ENCODE assay signal across 8 cellular contexts in the genomic region with DNA sequence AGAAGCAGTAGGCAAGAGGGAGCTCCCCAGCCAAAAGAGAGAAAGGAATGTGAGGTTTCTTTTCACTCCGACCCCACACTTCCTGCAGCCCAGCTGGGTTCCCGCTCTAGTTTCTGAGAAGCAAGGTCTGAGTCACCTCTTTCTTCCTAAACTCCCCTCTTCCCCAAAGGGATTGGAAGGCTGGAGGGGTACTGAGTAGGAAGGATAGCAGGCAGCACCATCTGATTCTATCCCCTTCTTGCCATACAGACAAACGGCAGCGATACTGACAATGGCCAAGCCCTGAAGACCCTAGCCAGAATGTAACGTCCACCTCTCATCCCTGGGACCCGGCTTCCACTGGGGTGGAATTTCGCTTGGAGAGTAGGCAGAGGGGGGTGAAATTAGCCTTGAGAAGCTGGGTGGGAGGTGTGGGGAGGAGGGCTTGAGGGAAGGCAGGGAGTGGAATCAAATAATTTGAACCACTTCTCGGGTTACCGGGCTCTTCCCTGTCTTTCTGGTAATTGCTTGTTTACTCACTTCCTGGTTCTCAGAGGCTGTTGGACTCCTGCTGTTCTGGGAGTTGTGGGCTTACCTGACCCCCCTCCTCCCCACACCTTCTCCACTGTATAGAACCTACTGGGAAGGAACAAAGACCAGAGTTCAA. TPM values are rescaled to one million over a fixed set of nuclear protein-coding genes. Genes with fewer than 3 reads are reported as not detected.
DNase-seq lines count a peak whose midpoint lies in the region; ATAC-seq and TF ChIP-seq lines count a peak whose summit lies in the region.

No MANE protein-coding gene starts in this region.

- TF ChIP-seq CTCF in foreskin fibroblast (IDR thresholded peaks at IDR 0.05; ENCODE audit: low read depth, low read length) (no peak), tibial nerve (IDR thresholded peaks at IDR 0.05) (no peak), ascending aorta (IDR thresholded peaks at IDR 0.05) (no peak)

- no peaks in the 10 kb centered on the region for H3K27me3 ChIP-seq in BLaER1 treated with 17β-estradiol and CSF1 and Interleukin-3, amounts not matched to agents 10 nM and 100 nM
- no peaks in the 10 kb centered on the region for H3K27me3 ChIP-seq in tibial nerve
- H3K27me3 ChIP-seq in ascending aorta = no peaks in the 10 kb centered on the region

- TF ChIP-seq EP300 in tibial nerve (IDR thresholded peaks at IDR 0.05) = no peak

- H3K27ac ChIP-seq in BLaER1 treated with 17β-estradiol and CSF1 and Interleukin-3, amounts not matched to agents 10 nM and 100 nM = peak overlapping the region in 6 of 11 experiments; percentile 4 to 42 (median 25); a peak in 7 of 22 replicates
- H3K27ac ChIP-seq in tibial nerve (peak overlapping the region in 1 of 4 donors; percentile 11), ascending aorta (no peak overlapping the region)

- intact Hi-C loops in ascending aorta (cut with DNase I) = no loop called here

- H3K4me1 ChIP-seq in BLaER1 treated with 17β-estradiol and CSF1 and Interleukin-3, amounts not matched to agents 10 nM and 100 nM = peaks cover 84 to 95% (median 89%) of the 10 kb centered on the region in 10 experiments
- H3K4me1 ChIP-seq in tibial nerve (peaks cover 0 to 66% (median 14%) of the 10 kb centered on the region in 4 donors), ascending aorta (peaks cover 6 to 34% of the 10 kb centered on the region in 2 donors)

- peak overlapping the region in 1 of 11 experiments; percentile 36; a peak in 1 of 22 replicates for H3K9ac ChIP-seq in BLaER1 treated with 17β-estradiol and CSF1 and Interleukin-3, amounts not matched to agents 10 nM and 100 nM

- no peaks in the 10 kb centered on the region for H3K9me3 ChIP-seq in BLaER1 treated with 17β-estradiol and CSF1 and Interleukin-3, amounts not matched to agents 10 nM and 100 nM (replicated peaks in 1 of 11)
- H3K9me3 ChIP-seq in tibial nerve (no peaks in the 10 kb centered on the region), ascending aorta (no peaks in the 10 kb centered on the region)

- ATAC-seq in HG02852 (IDR thresholded peaks at IDR 0.05; ENCODE audit: unreplicated experiment) = no peak

- no peaks in the 10 kb centered on the region for H3K36me3 ChIP-seq in BLaER1 treated with 17β-estradiol and CSF1 and Interleukin-3, amounts not matched to agents 10 nM and 100 nM
- H3K36me3 ChIP-seq in tibial nerve (no peaks in the 10 kb centered on the region), ascending aorta (no peaks in the 10 kb centered on the region)

- no peak for TF ChIP-seq POLR2A in tibial nerve (IDR thresholded peaks at IDR 0.05)

- peak overlapping the region in 1 of 10 experiments; percentile 5; a peak in 1 of 20 replicates for H3K4me3 ChIP-seq in BLaER1 treated with 17β-estradiol and CSF1 and Interleukin-3, amounts not matched to agents 10 nM and 100 nM
- H3K4me3 ChIP-seq in foreskin fibroblast (ENCODE audit: low read depth in 1 of 2, low read length in 2 of 2) (no peak overlapping the region), tibial nerve (no peak overlapping the region), ascending aorta (no peak overlapping the region)

- WGBS in tibial nerve, 2 donors = 37 to 42% methylated on average over 9 of the region's 9 CpGs

- H4K20me1 ChIP-seq in BLaER1 treated with 17β-estradiol and CSF1 and Interleukin-3, amounts not matched to agents 10 nM and 100 nM = peaks cover 0 to 6% (median 0%) of the 10 kb centered on the region in 11 experiments; a peak in 4 of 22 replicates

- DNase-seq in Kasumi-1 (lab: John Stamatoyannopoulos, UW) = peak; percentile 27 to 44
- peak; percentile 14 for DNase-seq in RKO (ENCODE audit: low spot score)
- DNase-seq in foreskin fibroblast = peak; percentile 58 to 72
- DNase-seq in tibial nerve (ENCODE audit: low spot score in 2 of 2) = no peak
- no peak for DNase-seq in NCI-H446 treated with DMSO at 0.1 percent for 48 hours (lab: John Stamatoyannopoulos, UW)
- no peak for DNase-seq in ascending aorta (ENCODE audit: low spot score in 2 of 2)

- peak overlapping the region; percentile 43 to 99 (median 98) for H3K4me2 ChIP-seq in BLaER1 treated with 17β-estradiol and CSF1 and Interleukin-3, amounts not matched to agents 10 nM and 100 nM

RNA-seq across cellular contexts. Expression of a gene that starts 13.2 kb away (rescaled TPM):
- total RNA-seq in tibial nerve (10 to 100 TPM in 3 of 4 donors, 1 to 10 TPM in 1; 8.1 to 16.3 (median 13.1) TPM), ascending aorta (47.9 TPM)

Comparison
In these comparisons a context has a peak if more than half of its experiments do, and no peak if none do; other contexts are left out.
1. H3K27ac ChIP-seq: peak in BLaER1 treated with 17β-estradiol and CSF1 and Interleukin-3, amounts not matched to agents 10 nM and 100 nM (6 of 11); none in ascending aorta (0 of 2).
2. DNase-seq: peak in Kasumi-1 (2 of 2), RKO (single experiment) and foreskin fibroblast (2 of 2); none in tibial nerve (0 of 2), NCI-H446 treated with DMSO at 0.1 percent for 48 hours (single experiment) and ascending aorta (0 of 2).